In genomic region chr11:2355000-2355644, GRCh38 we compare ENCODE assay signal across 30 cellular contexts. TPM values are rescaled to one million over a fixed set of nuclear protein-coding genes. Genes with fewer than 3 reads are reported as not detected.
A peak's percentile ranks its signal among the peaks of the same experiment; 100 is the strongest.
DNase-seq lines count a peak whose midpoint lies in the region; ATAC-seq, FAIRE-seq and TF ChIP-seq lines count a peak whose summit lies in the region.
"Had no signal": no experiment of that assay in that cellular context is flagged by ENCODE, and none has a peak within 500 bp of the region (broad histone marks: within the 10 kb centered on the region; RNA-seq: fewer than 3 reads in every experiment).

No MANE protein-coding gene starts in this region.

- no peak overlapping the region for H3K9ac ChIP-seq in HepG2 (ENCODE audit: insufficient read depth, low read depth, low read length)

- no peaks in the 10 kb centered on the region for H3K36me3 Mint-ChIP-seq in CD4-positive, alpha-beta T cell (ENCODE audit: low read depth)
- H3K36me3 Mint-ChIP-seq: activated CD8-positive, alpha-beta memory T cell treated with anti-CD3 and anti-CD28 coated beads, Interleukin-2, amount 10 ng/mL, durations not matched to agents 7 days and 5 days; memory B cell; type B pancreatic cell had no signal

- H3K36me3 ChIP-seq in HepG2 (replicated peaks in 1 of 2; ENCODE audit: control insufficient read depth in 1 of 2, insufficient read depth in 2 of 2, low read length in 2 of 2) (no peaks in the 10 kb centered on the region), right lobe of liver (no peaks in the 10 kb centered on the region), WERI-Rb-1 (no peaks in the 10 kb centered on the region)
- H3K36me3 ChIP-seq: heart right ventricle, neutrophil, Peyer's patch had no signal

- H3K4me3 Mint-ChIP-seq in CD4-positive, alpha-beta T cell, result no peak overlapping the region
- H3K4me3 Mint-ChIP-seq: activated CD8-positive, alpha-beta memory T cell treated with anti-CD3 and anti-CD28 coated beads, Interleukin-2, amount 10 ng/mL, durations not matched to agents 7 days and 5 days; activated T-helper 1 cell treated with anti-CD3 and anti-CD28 coated beads, Interleukin-12 subunit alpha, Interleukin-12 subunit beta, Interleukin-2, Interleukin-4 antibody, amounts not matched to agents 30 ng/mL and 10 ng/mL and 1 ng/mL, durations not matched to agents 14 hours and 24 hours and 36 hours; central memory CD8-positive, alpha-beta T cell; memory B cell; T-helper 1 cell treated with Interleukin-12 subunit alpha and Interleukin-12 subunit beta and Interleukin-4 antibody, amounts not matched to agents 30 μg/mL and 1 μg/mL, for 36 hours; type B pancreatic cell had no signal

- H3K4me2 ChIP-seq in HepG2 (ENCODE audit: low read depth, low read length), result no peak overlapping the region

- no peak for FAIRE-seq in HepG2 (lab: Jason Lieb, UNC)

- ATAC-seq in HepG2, result no peak
- ATAC-seq in right lobe of liver, result no peak
- ATAC-seq in CD4-positive, alpha-beta T cell (ENCODE audit: poor library complexity), result no peak
- ATAC-seq in HG03520 (IDR thresholded peaks at IDR 0.05; ENCODE audit: unreplicated experiment), result no peak
- ATAC-seq: activated CD8-positive, alpha-beta memory T cell treated with anti-CD3 and anti-CD28 coated beads, Interleukin-2, amount 10 ng/mL, durations not matched to agents 7 days and 5 days; HCT116; heart right ventricle; left colon; psoas muscle had no signal

- no peak overlapping the region for H3K4me3 ChIP-seq in HepG2 (replicated peaks in 1 of 3; ENCODE audit: insufficient read depth in 1 of 3, low read depth in 2 of 3, low read length in 3 of 3)
- H3K4me3 ChIP-seq in right lobe of liver, result no peak overlapping the region
- no peak overlapping the region for H3K4me3 ChIP-seq in foreskin fibroblast (ENCODE audit: low read depth in 1 of 2, low read length in 2 of 2)
- H3K4me3 ChIP-seq in WERI-Rb-1 (ENCODE audit: low read depth, low read length), result no peak overlapping the region
- H3K4me3 ChIP-seq: heart right ventricle, Peyer's patch, psoas muscle, skin epidermis had no signal

- intact Hi-C loops in HepG2 (cut with micrococcal nuclease; ENCODE audit: unreplicated experiment), result loop anchor here (5.0 kb wide), 1 partner anchor 473 kb away; no protein-coding TSS in a partner anchor
- intact Hi-C loops in right lobe of liver (cut with DNase I), result no loop called here
- intact Hi-C loops in CD4-positive, alpha-beta T cell (cut with DNase I, micrococcal nuclease), result no loop called here

- H3K27ac Mint-ChIP-seq in CD4-positive, alpha-beta T cell, result no peak overlapping the region
- H3K27ac Mint-ChIP-seq: activated CD8-positive, alpha-beta memory T cell treated with anti-CD3 and anti-CD28 coated beads, Interleukin-2, amount 10 ng/mL, durations not matched to agents 7 days and 5 days; activated T-helper 1 cell treated with anti-CD3 and anti-CD28 coated beads, Interleukin-12 subunit alpha, Interleukin-12 subunit beta, Interleukin-2, Interleukin-4 antibody, amounts not matched to agents 30 ng/mL and 10 ng/mL and 1 ng/mL, durations not matched to agents 14 hours and 24 hours and 36 hours; memory B cell; T-helper 1 cell treated with Interleukin-12 subunit alpha and Interleukin-12 subunit beta and Interleukin-4 antibody, amounts not matched to agents 30 μg/mL and 1 μg/mL, for 36 hours; type B pancreatic cell had no signal

- no peaks in the 10 kb centered on the region for H3K9me3 ChIP-seq in HepG2 (ENCODE audit: low read length)
- no peaks in the 10 kb centered on the region for H3K9me3 ChIP-seq in right lobe of liver
- H3K9me3 ChIP-seq in CD4-positive, alpha-beta T cell (ENCODE audit: control insufficient read depth, low read length), result no peaks in the 10 kb centered on the region
- H3K9me3 ChIP-seq in WERI-Rb-1 (ENCODE audit: severe bottlenecking), result no peaks in the 10 kb centered on the region
- H3K9me3 ChIP-seq: neutrophil, Peyer's patch, psoas muscle had no signal

- no peaks in the 10 kb centered on the region for H3K27me3 Mint-ChIP-seq in CD4-positive, alpha-beta T cell
- H3K27me3 Mint-ChIP-seq: activated CD8-positive, alpha-beta memory T cell treated with anti-CD3 and anti-CD28 coated beads, Interleukin-2, amount 10 ng/mL, durations not matched to agents 7 days and 5 days; central memory CD8-positive, alpha-beta T cell had no signal

- no peak overlapping the region for H3K27ac ChIP-seq in HepG2 (ENCODE audit: extremely low read length, insufficient read depth, low read length)
- H3K27ac ChIP-seq in right lobe of liver, result no peak overlapping the region
- H3K27ac ChIP-seq in CD4-positive, alpha-beta T cell (ENCODE audit: low read depth, low read length), result no peak overlapping the region
- no peak overlapping the region for H3K27ac ChIP-seq in WERI-Rb-1
- H3K27ac ChIP-seq: heart right ventricle, neutrophil, Peyer's patch, psoas muscle, skin epidermis had no signal

- BruUV-seq in HepG2 (replicated peaks; lab: Mats Ljungman, UMichigan), result no TSS peak

- no peaks in the 10 kb centered on the region for H4K20me1 ChIP-seq in HepG2 (ENCODE audit: insufficient read depth, low read length)

- in situ Hi-C loops in HepG2 (cut with HindIII; ENCODE audit: extremely low pct_ligation_motif_present, low pct_unique_long_range_greater_than_20kb), result no loop called here

- H3K9me3 Mint-ChIP-seq in CD4-positive, alpha-beta T cell, result no peaks in the 10 kb centered on the region
- H3K9me3 Mint-ChIP-seq: activated T-helper 1 cell treated with anti-CD3 and anti-CD28 coated beads, Interleukin-12 subunit alpha, Interleukin-12 subunit beta, Interleukin-2, Interleukin-4 antibody, amounts not matched to agents 30 ng/mL and 10 ng/mL and 1 ng/mL, durations not matched to agents 14 hours and 24 hours and 36 hours; central memory CD8-positive, alpha-beta T cell; T-helper 1 cell treated with Interleukin-12 subunit alpha and Interleukin-12 subunit beta and Interleukin-4 antibody, amounts not matched to agents 30 μg/mL and 1 μg/mL, for 36 hours; type B pancreatic cell had no signal

- no peaks in the 10 kb centered on the region for H3K4me1 Mint-ChIP-seq in CD4-positive, alpha-beta T cell (ENCODE audit: low read depth)
- H3K4me1 Mint-ChIP-seq: activated CD8-positive, alpha-beta memory T cell treated with anti-CD3 and anti-CD28 coated beads, Interleukin-2, amount 10 ng/mL, durations not matched to agents 7 days and 5 days; central memory CD8-positive, alpha-beta T cell had no signal

- TF ChIP-seq EP300 in HepG2 (IDR thresholded peaks at IDR 0.05; ENCODE audit: low read depth in 2 of 2, low read length in 2 of 2), result no peak
- no peak for TF ChIP-seq EP300 in HepG2 (CRISPR knock-in tag; IDR thresholded peaks at IDR 0.05; ENCODE audit: borderline replicate concordance)

- POLR2A ChIA-PET in HepG2 (lab: Yijun Ruan, JAX), result no interaction called here
- POLR2A ChIA-PET in CD4-positive, alpha-beta T cell (lab: Charles Lee), result no interaction called here

- H3K79me2 ChIP-seq in HepG2 (ENCODE audit: insufficient read depth, low read length), result no peaks in the 10 kb centered on the region

- TF ChIP-seq POLR2A in HepG2 (IDR thresholded peaks at IDR 0.05; ENCODE audit: insufficient read depth in 1 of 2, low read depth in 2 of 2, low read length in 2 of 2) (no peak), right lobe of liver (IDR thresholded peaks at IDR 0.05) (no peak)

- peaks cover 11 to 71% of the 10 kb centered on the region in 2 experiments for H3K27me3 ChIP-seq in HepG2 (ENCODE audit: control insufficient read depth in 1 of 2, insufficient read depth in 2 of 2, low read length in 2 of 2)
- H3K27me3 ChIP-seq in right lobe of liver, result no peaks in the 10 kb centered on the region
- no peaks in the 10 kb centered on the region for H3K27me3 ChIP-seq in CD4-positive, alpha-beta T cell (ENCODE audit: control insufficient read depth, insufficient read depth, low read length)
- H3K27me3 ChIP-seq in WERI-Rb-1 (ENCODE audit: insufficient read depth, low read depth, severe bottlenecking), result no peaks in the 10 kb centered on the region
- H3K27me3 ChIP-seq: heart right ventricle, Peyer's patch had no signal

- no peak for TF ChIP-seq RAD21 in HepG2 (CRISPR knock-in tag; IDR thresholded peaks at IDR 0.05)

- DNase-seq in HepG2 (ENCODE audit: low spot score) (no peak), right lobe of liver (no peak), amniotic epithelial cell (ENCODE audit: low read depth) (peak; percentile 43), foreskin fibroblast (peak; percentile 57 to 72), hypothalamus (lab: John Stamatoyannopoulos, UW) (no peak), WERI-Rb-1 (no peak)
- no peak for DNase-seq in CD4-positive, alpha-beta T cell
- DNase-seq: activated CD4-positive, alpha-beta T cell treated with anti-CD3 and anti-CD28 coated beads for 4 hours; activated CD8-positive, alpha-beta memory T cell treated with anti-CD3 and anti-CD28 coated beads, Interleukin-2, amount 10 ng/mL, durations not matched to agents 7 days and 5 days; activated naive CD4-positive, alpha-beta T cell treated with anti-CD3 and anti-CD28 coated beads, Interleukin-2, amount 50 U/mL, for 16 hours; anterior cingulate cortex; heart right ventricle; left colon; NCI-H510A treated with DMSO at 0.1 percent for 48 hours; NK-92 treated with Interleukin-12 subunit alpha and Interleukin-12 subunit beta, amount 100 ng/mL, for 24 hours; psoas muscle had no signal

- TF ChIP-seq CTCF in HepG2 (CRISPR knock-in tag; IDR thresholded peaks at IDR 0.05) (no peak), right lobe of liver (IDR thresholded peaks at IDR 0.05) (no peak), foreskin fibroblast (IDR thresholded peaks at IDR 0.05; ENCODE audit: low read depth, low read length) (no peak), WERI-Rb-1 (IDR thresholded peaks at IDR 0.05; ENCODE audit: low read depth, low read length) (no peak)
- TF ChIP-seq CTCF in CD4-positive, alpha-beta T cell (IDR thresholded peaks at IDR 0.05), result no peak

- CTCF ChIA-PET in HepG2 (lab: Yijun Ruan, JAX; ENCODE audit: low intra/inter-chr PET ratio, low total read pairs), result no interaction called here
- CTCF ChIA-PET in CD4-positive, alpha-beta T cell (lab: Charles Lee), result no interaction called here

- no peaks in the 10 kb centered on the region for H3K4me1 ChIP-seq in HepG2 (ENCODE audit: insufficient read depth, low read length)
- H3K4me1 ChIP-seq in right lobe of liver, result no peaks in the 10 kb centered on the region
- H3K4me1 ChIP-seq: heart right ventricle, Peyer's patch, psoas muscle had no signal

- no peak overlapping the region for H2AFZ ChIP-seq in HepG2 (ENCODE audit: low read length)

- 1% methylated on average over 5 of the region's 7 CpGs for WGBS in HepG2 (ENCODE audit: low lambda C conversion rate)
- 61% methylated on average over 3 of the region's 7 CpGs for WGBS in right lobe of liver (ENCODE audit: insufficient coverage, low coverage, low lambda C conversion rate, missing lambda C conversion rate)

RNA-seq across cellular contexts. Expression of gene CD81, which starts 22.0 kb away (rescaled TPM):
- not detected in 2 replicates for total RNA-seq in HepG2 (2016; rRNA removed; fragmentation: Illumina TruSeq; extraction: Trizol)
- total RNA-seq in HepG2 (2016; cell fraction: cytosol; rRNA removed; fragmentation: Illumina TruSeq; extraction: Trizol; ENCODE audit: low read depth), result not detected in 2 replicates
- total RNA-seq in HepG2 (2016; cell fraction: insoluble cytoplasmic fraction; rRNA removed; fragmentation: Illumina TruSeq; extraction: Trizol), result not detected in 2 replicates
- total RNA-seq in HepG2 (2016; cell fraction: membrane; rRNA removed; fragmentation: Illumina TruSeq; extraction: Trizol), result not detected in 2 replicates
- not detected in 2 replicates for total RNA-seq in HepG2 (2016; cell fraction: nucleus; rRNA removed; fragmentation: Illumina TruSeq; extraction: Trizol)
- polyA plus RNA-seq in HepG2 (2011; rRNA removed), result not detected in 2 replicates
- polyA plus RNA-seq in HepG2 (2011; cell fraction: cytosol; rRNA removed), result 0.05 TPM in 2 replicates
- polyA plus RNA-seq in HepG2 (2011; cell fraction: nucleus; rRNA removed), result 0.26 TPM in 1 of 2 replicates, not detected in the other
- not detected in 2 replicates for polyA plus RNA-seq in HepG2 (2012)
- not detected in 2 replicates for polyA plus RNA-seq in HepG2 (2016; cell fraction: cytosol; fragmentation: Illumina TruSeq; extraction: Trizol; ENCODE audit: low read depth)
- polyA plus RNA-seq in HepG2 (2016; cell fraction: insoluble cytoplasmic fraction; fragmentation: Illumina TruSeq; extraction: Trizol; ENCODE audit: low read depth), result not detected in 2 replicates
- polyA plus RNA-seq in HepG2 (2016; cell fraction: membrane; fragmentation: Illumina TruSeq; extraction: Trizol; ENCODE audit: low read depth), result not detected in 2 replicates
- polyA plus RNA-seq in HepG2 (2016; cell fraction: nucleus; fragmentation: Illumina TruSeq; extraction: Trizol; ENCODE audit: insufficient read depth, low read depth), result not detected in 2 replicates
- 0.72 and 103 TPM in 2 replicates for polyA minus RNA-seq in HepG2 (2011; rRNA and poly(A)+ RNA removed; ENCODE audit: low replicate concordance)
- 0.70 TPM in 1 of 2 replicates, not detected in the other for polyA minus RNA-seq in HepG2 (2011; cell fraction: cytosol; rRNA and poly(A)+ RNA removed)
- polyA minus RNA-seq in HepG2 (2011; cell fraction: nucleus; rRNA and poly(A)+ RNA removed), result 0.52 TPM in 1 of 2 replicates, not detected in the other
- total RNA-seq in right lobe of liver, result 100 to 1,000 TPM; 433 to 721 (median 528) TPM
- total RNA-seq in CD4-positive, alpha-beta T cell, result 100 to 1,000 TPM; 181 to 183 TPM

RNA-seq across cellular contexts. Expression of gene TSSC4, which starts 45.4 kb away (rescaled TPM):
- total RNA-seq in HepG2 (2016; rRNA removed; fragmentation: Illumina TruSeq; extraction: Trizol), result 51.5 and 58.6 TPM in 2 replicates
- 48.9 and 55.7 TPM in 2 replicates for total RNA-seq in HepG2 (2016; cell fraction: cytosol; rRNA removed; fragmentation: Illumina TruSeq; extraction: Trizol; ENCODE audit: low read depth)
- 51.6 and 61.0 TPM in 2 replicates for total RNA-seq in HepG2 (2016; cell fraction: insoluble cytoplasmic fraction; rRNA removed; fragmentation: Illumina TruSeq; extraction: Trizol)
- 52.4 and 71.0 TPM in 2 replicates for total RNA-seq in HepG2 (2016; cell fraction: membrane; rRNA removed; fragmentation: Illumina TruSeq; extraction: Trizol)
- total RNA-seq in HepG2 (2016; cell fraction: nucleus; rRNA removed; fragmentation: Illumina TruSeq; extraction: Trizol), result 29.5 and 34.5 TPM in 2 replicates
- 16.2 and 20.5 TPM in 2 replicates for polyA plus RNA-seq in HepG2 (2011; rRNA removed)
- 13.8 and 24.4 TPM in 2 replicates for polyA plus RNA-seq in HepG2 (2011; cell fraction: cytosol; rRNA removed)
- polyA plus RNA-seq in HepG2 (2011; cell fraction: nucleus; rRNA removed), result 33.5 and 35.1 TPM in 2 replicates
- 17.3 and 21.8 TPM in 2 replicates for polyA plus RNA-seq in HepG2 (2012)
- 29.9 and 32.8 TPM in 2 replicates for polyA plus RNA-seq in HepG2 (2016; cell fraction: cytosol; fragmentation: Illumina TruSeq; extraction: Trizol; ENCODE audit: low read depth)
- polyA plus RNA-seq in HepG2 (2016; cell fraction: insoluble cytoplasmic fraction; fragmentation: Illumina TruSeq; extraction: Trizol; ENCODE audit: low read depth), result 34.6 and 35.0 TPM in 2 replicates
- polyA plus RNA-seq in HepG2 (2016; cell fraction: membrane; fragmentation: Illumina TruSeq; extraction: Trizol; ENCODE audit: low read depth), result 34.0 and 36.0 TPM in 2 replicates
- 42.1 and 44.0 TPM in 2 replicates for polyA plus RNA-seq in HepG2 (2016; cell fraction: nucleus; fragmentation: Illumina TruSeq; extraction: Trizol; ENCODE audit: insufficient read depth, low read depth)
- polyA minus RNA-seq in HepG2 (2011; rRNA and poly(A)+ RNA removed; ENCODE audit: low replicate concordance), result 19.1 and 32.1 TPM in 2 replicates
- polyA minus RNA-seq in HepG2 (2011; cell fraction: cytosol; rRNA and poly(A)+ RNA removed), result 12.8 and 15.7 TPM in 2 replicates
- 26.6 and 27.8 TPM in 2 replicates for polyA minus RNA-seq in HepG2 (2011; cell fraction: nucleus; rRNA and poly(A)+ RNA removed)
- total RNA-seq in right lobe of liver, result 10 to 100 TPM; 17.6 to 27.0 (median 19.5) TPM
- total RNA-seq in CD4-positive, alpha-beta T cell, result 10 to 100 TPM; 47.5 to 50.0 TPM

RNA-seq across cellular contexts. Expression of gene TSPAN32, which starts 53.3 kb away (rescaled TPM):
- 0.09 TPM in 1 of 2 replicates, not detected in the other for total RNA-seq in HepG2 (2016; rRNA removed; fragmentation: Illumina TruSeq; extraction: Trizol)
- total RNA-seq in HepG2 (2016; cell fraction: cytosol; rRNA removed; fragmentation: Illumina TruSeq; extraction: Trizol; ENCODE audit: low read depth), result not detected in 2 replicates
- 0.24 TPM in 1 of 2 replicates, not detected in the other for total RNA-seq in HepG2 (2016; cell fraction: insoluble cytoplasmic fraction; rRNA removed; fragmentation: Illumina TruSeq; extraction: Trizol)
- total RNA-seq in HepG2 (2016; cell fraction: membrane; rRNA removed; fragmentation: Illumina TruSeq; extraction: Trizol), result not detected in 2 replicates
- total RNA-seq in HepG2 (2016; cell fraction: nucleus; rRNA removed; fragmentation: Illumina TruSeq; extraction: Trizol), result 0.31 and 0.53 TPM in 2 replicates
- polyA plus RNA-seq in HepG2 (2011; rRNA removed), result 0.39 and 0.70 TPM in 2 replicates
- polyA plus RNA-seq in HepG2 (2011; cell fraction: cytosol; rRNA removed), result 0.18 and 0.34 TPM in 2 replicates
- polyA plus RNA-seq in HepG2 (2011; cell fraction: nucleus; rRNA removed), result 2.2 and 7.0 TPM in 2 replicates
- polyA plus RNA-seq in HepG2 (2012), result 0.51 and 1.2 TPM in 2 replicates
- polyA plus RNA-seq in HepG2 (2016; cell fraction: cytosol; fragmentation: Illumina TruSeq; extraction: Trizol; ENCODE audit: low read depth), result not detected in 2 replicates
- polyA plus RNA-seq in HepG2 (2016; cell fraction: insoluble cytoplasmic fraction; fragmentation: Illumina TruSeq; extraction: Trizol; ENCODE audit: low read depth), result not detected in 2 replicates
- polyA plus RNA-seq in HepG2 (2016; cell fraction: membrane; fragmentation: Illumina TruSeq; extraction: Trizol; ENCODE audit: low read depth), result not detected in 2 replicates
- 0.19 and 0.56 TPM in 2 replicates for polyA plus RNA-seq in HepG2 (2016; cell fraction: nucleus; fragmentation: Illumina TruSeq; extraction: Trizol; ENCODE audit: insufficient read depth, low read depth)
- 0.07 and 1.3 TPM in 2 replicates for polyA minus RNA-seq in HepG2 (2011; rRNA and poly(A)+ RNA removed; ENCODE audit: low replicate concordance)
- not detected in 2 replicates for polyA minus RNA-seq in HepG2 (2011; cell fraction: cytosol; rRNA and poly(A)+ RNA removed)
- polyA minus RNA-seq in HepG2 (2011; cell fraction: nucleus; rRNA and poly(A)+ RNA removed), result 0.90 TPM in 1 of 2 replicates, not detected in the other
- total RNA-seq in right lobe of liver, result 1 to 10 TPM in 1 of 6 experiments, under 1 TPM in 3, not detected in 2; 0.24 to 1.2 (median 0.63) TPM
- total RNA-seq in CD4-positive, alpha-beta T cell, result 10 to 100 TPM; 81.8 TPM
- total RNA-seq: A673, dermis microvascular lymphatic vessel endothelial cell, myocyte had no signal

RNA-seq across cellular contexts. Expression of gene C11orf21, which starts 53.4 kb away (rescaled TPM):
- total RNA-seq in HepG2 (2016; rRNA removed; fragmentation: Illumina TruSeq; extraction: Trizol), result not detected in 2 replicates
- not detected in 2 replicates for total RNA-seq in HepG2 (2016; cell fraction: cytosol; rRNA removed; fragmentation: Illumina TruSeq; extraction: Trizol; ENCODE audit: low read depth)
- total RNA-seq in HepG2 (2016; cell fraction: insoluble cytoplasmic fraction; rRNA removed; fragmentation: Illumina TruSeq; extraction: Trizol), result not detected in 2 replicates
- total RNA-seq in HepG2 (2016; cell fraction: membrane; rRNA removed; fragmentation: Illumina TruSeq; extraction: Trizol), result not detected in 2 replicates
- total RNA-seq in HepG2 (2016; cell fraction: nucleus; rRNA removed; fragmentation: Illumina TruSeq; extraction: Trizol), result not detected in 2 replicates
- 0.03 and 0.08 TPM in 2 replicates for polyA plus RNA-seq in HepG2 (2011; rRNA removed)
- polyA plus RNA-seq in HepG2 (2011; cell fraction: cytosol; rRNA removed), result 0.04 TPM in 1 of 2 replicates, not detected in the other
- polyA plus RNA-seq in HepG2 (2011; cell fraction: nucleus; rRNA removed), result 0.09 and 0.11 TPM in 2 replicates
- not detected in 2 replicates for polyA plus RNA-seq in HepG2 (2012)
- polyA plus RNA-seq in HepG2 (2016; cell fraction: cytosol; fragmentation: Illumina TruSeq; extraction: Trizol; ENCODE audit: low read depth), result not detected in 2 replicates
- not detected in 2 replicates for polyA plus RNA-seq in HepG2 (2016; cell fraction: insoluble cytoplasmic fraction; fragmentation: Illumina TruSeq; extraction: Trizol; ENCODE audit: low read depth)
- polyA plus RNA-seq in HepG2 (2016; cell fraction: membrane; fragmentation: Illumina TruSeq; extraction: Trizol; ENCODE audit: low read depth), result not detected in 2 replicates
- not detected in 2 replicates for polyA plus RNA-seq in HepG2 (2016; cell fraction: nucleus; fragmentation: Illumina TruSeq; extraction: Trizol; ENCODE audit: insufficient read depth, low read depth)
- polyA minus RNA-seq in HepG2 (2011; rRNA and poly(A)+ RNA removed; ENCODE audit: low replicate concordance), result 0.12 TPM in 1 of 2 replicates, not detected in the other
- not detected in 2 replicates for polyA minus RNA-seq in HepG2 (2011; cell fraction: cytosol; rRNA and poly(A)+ RNA removed)
- not detected in 2 replicates for polyA minus RNA-seq in HepG2 (2011; cell fraction: nucleus; rRNA and poly(A)+ RNA removed)
- total RNA-seq in right lobe of liver, result under 1 TPM; 0.25 to 0.51 (median 0.39) TPM
- total RNA-seq in CD4-positive, alpha-beta T cell, result 10 to 100 TPM; 71.2 to 71.7 TPM
- total RNA-seq: A673, dermis microvascular lymphatic vessel endothelial cell, myocyte had no signal
- polyA plus RNA-seq: BJ had no signal

Comparison
In these comparisons a context has a peak if more than half of its experiments do, and no peak if none do; other contexts are left out.
1. RNA of gene CD81, which starts 22.0 kb away (total RNA-seq): 433 to 721 TPM in right lobe of liver and 181 to 183 TPM in CD4-positive, alpha-beta T cell; not detected in HepG2; every median in the first group is over 100 times any median in the second.
2. DNase-seq: peak in amniotic epithelial cell (single experiment) and foreskin fibroblast (2 of 2); none in HepG2 (single experiment), right lobe of liver (0 of 3), hypothalamus (0 of 51), CD4-positive, alpha-beta T cell (0 of 10) and WERI-Rb-1 (single experiment).
3. RNA of gene TSPAN32, which starts 53.3 kb away (total RNA-seq): 81.8 TPM in CD4-positive, alpha-beta T cell; 0.24 to 1.2 TPM in right lobe of liver and 0.09 to 0.53 TPM in HepG2; every median in the first group is over 10 times any median in the second.